Comparison of ENCODE assay signal across 23 cellular contexts in the genomic region with DNA sequence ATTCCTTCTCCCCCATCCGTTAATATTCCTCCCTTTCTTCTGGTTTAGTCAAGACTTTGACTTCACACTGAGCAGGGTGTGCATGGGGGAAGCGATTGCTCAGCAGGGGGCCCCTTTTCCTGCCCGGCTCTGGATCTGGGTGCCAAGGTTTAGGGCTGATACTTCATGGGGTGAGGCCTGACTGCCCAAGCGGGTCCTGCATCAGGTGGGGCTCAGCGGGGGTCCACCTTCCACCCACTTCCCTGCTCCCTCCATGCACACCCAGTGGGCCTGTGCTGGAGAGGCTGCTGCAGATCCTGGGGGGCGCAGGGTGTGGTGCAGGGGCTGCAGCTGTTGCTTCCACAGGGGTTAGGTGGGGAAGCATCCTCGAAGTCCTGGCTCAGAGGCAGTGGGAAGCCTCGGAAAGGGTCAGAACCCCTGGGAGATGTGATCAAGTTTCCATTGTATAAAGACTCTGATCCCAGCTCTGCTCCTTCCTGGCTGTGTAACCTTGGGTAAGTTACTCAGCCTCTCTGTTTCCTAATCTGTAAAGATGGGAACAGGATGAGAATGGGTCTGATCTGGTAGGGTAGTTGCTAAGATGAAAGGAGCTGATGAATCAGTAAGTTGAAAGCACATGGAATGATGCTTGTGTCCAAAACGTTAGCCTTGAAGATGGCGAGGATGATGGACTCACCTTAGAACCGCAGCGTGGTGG. TPM values are rescaled to one million over a fixed set of nuclear protein-coding genes. Genes with fewer than 3 reads are reported as not detected.
"Had no signal": no experiment of that assay in that cellular context is flagged by ENCODE, and none has a peak within 500 bp of the region (broad histone marks: within the 10 kb centered on the region; RNA-seq: fewer than 3 reads in every experiment).

No MANE protein-coding gene starts in this region.

- FAIRE-seq: colon, keratinocyte had no signal

- H3K4me1 ChIP-seq: prostate gland, right atrium auricular region, stomach had no signal

- H3K27ac ChIP-seq: epithelial cell of prostate, gastrocnemius medialis, prostate gland, right atrium auricular region, sigmoid colon, stomach, testis, tibial artery had no signal

- H3K36me3 ChIP-seq: gastrocnemius medialis, prostate gland, right atrium auricular region, sigmoid colon, stomach, tibial artery had no signal

- H3K9me3 ChIP-seq: gastrocnemius medialis, prostate gland, right atrium auricular region, sigmoid colon, stomach, testis, tibial artery had no signal

- ATAC-seq: esophagus mucosa; gastrocnemius medialis; left lobe of liver; naive thymus-derived CD4-positive, alpha-beta T cell; stimulated activated effector memory CD8-positive, alpha-beta T cell treated with anti-CD3 and anti-CD28 coated beads, Interleukin-12 subunit alpha, Interleukin-12 subunit beta, amount 100 ng/mL, for 72 hours had no signal

- DNase-seq: dorsolateral prefrontal cortex; effector CD8-positive, alpha-beta T cell; foreskin fibroblast; gastrocnemius medialis; mesendoderm; midbrain; naive thymus-derived CD4-positive, alpha-beta T cell; sigmoid colon; stimulated activated CD4-positive, alpha-beta T cell treated with anti-CD3 and anti-CD28 coated beads, Interleukin-2, amount 100 ng/mL, for 24 hours; stimulated activated CD4-positive, alpha-beta T cell treated with anti-CD3 and anti-CD28 coated beads, Interleukin-4, amount 100 ng/mL, for 24 hours; stimulated activated naive CD4-positive, alpha-beta T cell treated with Interleukin-2 at 50 U/mL for 16 hours; stomach; testis; tibial artery had no signal

- H3K27me3 ChIP-seq: dorsolateral prefrontal cortex, right atrium auricular region, testis had no signal

- H3K4me3 ChIP-seq: dorsolateral prefrontal cortex, gastrocnemius medialis, prostate gland, right atrium auricular region, sigmoid colon, stomach, testis, tibial artery had no signal

RNA-seq across cellular contexts. Expression of gene MGAT5B, which starts 53.3 kb away (rescaled TPM):
- total RNA-seq: gastrocnemius medialis, left lobe of liver, right atrium auricular region, skeletal muscle tissue had no signal
